Comparison of ENCODE assay signal across 1 cellular context in genomic region chr19:51514866-51515481, GRCh38.
TF ChIP-seq lines count a peak whose summit lies in the region.

No MANE protein-coding gene starts in this region.

TF ChIP-seq in GM23338, 12 proteins besides CTCF, POLR2A, EP300 and RAD21:
- no peak for TF ChIP-seq EZH2 (IDR thresholded peaks at IDR 0.05; ENCODE audit: low read depth, unreplicated experiment)
- TF ChIP-seq STAT1 (IDR thresholded peaks at IDR 0.05; ENCODE audit: unreplicated experiment): no peak
- TF ChIP-seq JUNB (IDR thresholded peaks at IDR 0.05; ENCODE audit: unreplicated experiment): no peak
